1 cellular context compared by ENCODE assay signal in the genomic region with DNA sequence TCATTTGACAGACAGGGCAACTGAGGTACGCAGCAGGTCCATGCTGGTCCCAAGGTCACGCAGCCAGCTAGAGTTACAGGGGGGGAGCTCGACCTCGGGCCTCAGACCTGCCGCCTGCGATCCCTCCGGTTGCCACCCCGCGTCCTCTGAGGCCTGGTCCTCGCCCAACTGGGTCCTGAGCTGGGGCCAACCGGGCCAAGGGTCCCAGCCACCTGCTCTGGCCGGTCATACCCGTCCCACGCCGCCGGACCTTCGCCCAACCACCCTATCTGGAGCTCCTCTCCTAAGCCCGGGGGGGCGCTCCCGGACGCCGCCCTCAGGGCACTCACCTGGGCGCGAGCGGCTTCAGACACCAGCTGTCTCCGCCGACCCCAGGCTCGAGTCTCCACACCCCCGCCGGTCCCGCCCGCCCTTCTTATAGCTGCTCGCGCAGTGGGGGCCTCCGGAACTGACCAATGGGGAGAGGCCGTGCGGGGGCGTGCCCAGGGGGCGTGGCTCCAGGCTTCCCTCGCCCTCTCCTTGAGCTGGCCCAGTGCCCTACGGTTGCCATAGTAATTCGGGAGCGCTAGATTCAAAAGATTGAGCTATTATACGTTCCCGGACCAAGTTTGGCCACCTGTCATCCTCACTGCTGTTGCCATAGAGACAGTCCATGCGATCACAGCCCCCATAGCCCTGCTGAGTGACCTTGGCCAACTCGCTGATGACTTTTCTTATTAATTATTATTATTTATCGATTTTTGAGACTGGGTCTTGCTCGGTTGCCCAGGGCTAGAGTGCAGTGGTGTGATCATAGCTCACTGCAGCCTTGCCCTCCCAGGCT.
TF ChIP-seq lines count a peak whose summit lies in the region.

A gene with protein sequence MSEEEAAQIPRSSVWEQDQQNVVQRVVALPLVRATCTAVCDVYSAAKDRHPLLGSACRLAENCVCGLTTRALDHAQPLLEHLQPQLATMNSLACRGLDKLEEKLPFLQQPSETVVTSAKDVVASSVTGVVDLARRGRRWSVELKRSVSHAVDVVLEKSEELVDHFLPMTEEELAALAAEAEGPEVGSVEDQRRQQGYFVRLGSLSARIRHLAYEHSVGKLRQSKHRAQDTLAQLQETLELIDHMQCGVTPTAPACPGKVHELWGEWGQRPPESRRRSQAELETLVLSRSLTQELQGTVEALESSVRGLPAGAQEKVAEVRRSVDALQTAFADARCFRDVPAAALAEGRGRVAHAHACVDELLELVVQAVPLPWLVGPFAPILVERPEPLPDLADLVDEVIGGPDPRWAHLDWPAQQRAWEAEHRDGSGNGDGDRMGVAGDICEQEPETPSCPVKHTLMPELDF (minus strand): TSS at position 389 of the 823 bp plus-strand sequence. CDS start 1,150 bp downstream, outside the sequence.

TF ChIP-seq in K562, 482 proteins besides CTCF, POLR2A, EP300 and RAD21 (continued from another document and continues in another):
- TF ChIP-seq ZNF639 (CRISPR knock-in tag; conservative IDR thresholded peaks at IDR 0.05 in 1 of 2, IDR thresholded peaks at IDR 0.05 in 1 of 2): no peak
- TF ChIP-seq ZNF239 (CRISPR knock-in tag; IDR thresholded peaks at IDR 0.05): no peak
- no peak for TF ChIP-seq SLC30A9 (CRISPR knock-in tag; IDR thresholded peaks at IDR 0.05)
- TF ChIP-seq SMAD3 (CRISPR knock-in tag; conservative IDR thresholded peaks at IDR 0.05): no peak
- TF ChIP-seq KDM5B (IDR thresholded peaks at IDR 0.05; ENCODE audit: insufficient replicate concordance, low read depth, low read length): no peak
- TF ChIP-seq SMARCC2 (IDR thresholded peaks at IDR 0.05; ENCODE audit: low read depth): no peak
- peak; percentile 63; the same call in 1 of the 2 replicates for TF ChIP-seq FOXJ2 (tag; IDR thresholded peaks at IDR 0.05)
- TF ChIP-seq, protein P1, sequence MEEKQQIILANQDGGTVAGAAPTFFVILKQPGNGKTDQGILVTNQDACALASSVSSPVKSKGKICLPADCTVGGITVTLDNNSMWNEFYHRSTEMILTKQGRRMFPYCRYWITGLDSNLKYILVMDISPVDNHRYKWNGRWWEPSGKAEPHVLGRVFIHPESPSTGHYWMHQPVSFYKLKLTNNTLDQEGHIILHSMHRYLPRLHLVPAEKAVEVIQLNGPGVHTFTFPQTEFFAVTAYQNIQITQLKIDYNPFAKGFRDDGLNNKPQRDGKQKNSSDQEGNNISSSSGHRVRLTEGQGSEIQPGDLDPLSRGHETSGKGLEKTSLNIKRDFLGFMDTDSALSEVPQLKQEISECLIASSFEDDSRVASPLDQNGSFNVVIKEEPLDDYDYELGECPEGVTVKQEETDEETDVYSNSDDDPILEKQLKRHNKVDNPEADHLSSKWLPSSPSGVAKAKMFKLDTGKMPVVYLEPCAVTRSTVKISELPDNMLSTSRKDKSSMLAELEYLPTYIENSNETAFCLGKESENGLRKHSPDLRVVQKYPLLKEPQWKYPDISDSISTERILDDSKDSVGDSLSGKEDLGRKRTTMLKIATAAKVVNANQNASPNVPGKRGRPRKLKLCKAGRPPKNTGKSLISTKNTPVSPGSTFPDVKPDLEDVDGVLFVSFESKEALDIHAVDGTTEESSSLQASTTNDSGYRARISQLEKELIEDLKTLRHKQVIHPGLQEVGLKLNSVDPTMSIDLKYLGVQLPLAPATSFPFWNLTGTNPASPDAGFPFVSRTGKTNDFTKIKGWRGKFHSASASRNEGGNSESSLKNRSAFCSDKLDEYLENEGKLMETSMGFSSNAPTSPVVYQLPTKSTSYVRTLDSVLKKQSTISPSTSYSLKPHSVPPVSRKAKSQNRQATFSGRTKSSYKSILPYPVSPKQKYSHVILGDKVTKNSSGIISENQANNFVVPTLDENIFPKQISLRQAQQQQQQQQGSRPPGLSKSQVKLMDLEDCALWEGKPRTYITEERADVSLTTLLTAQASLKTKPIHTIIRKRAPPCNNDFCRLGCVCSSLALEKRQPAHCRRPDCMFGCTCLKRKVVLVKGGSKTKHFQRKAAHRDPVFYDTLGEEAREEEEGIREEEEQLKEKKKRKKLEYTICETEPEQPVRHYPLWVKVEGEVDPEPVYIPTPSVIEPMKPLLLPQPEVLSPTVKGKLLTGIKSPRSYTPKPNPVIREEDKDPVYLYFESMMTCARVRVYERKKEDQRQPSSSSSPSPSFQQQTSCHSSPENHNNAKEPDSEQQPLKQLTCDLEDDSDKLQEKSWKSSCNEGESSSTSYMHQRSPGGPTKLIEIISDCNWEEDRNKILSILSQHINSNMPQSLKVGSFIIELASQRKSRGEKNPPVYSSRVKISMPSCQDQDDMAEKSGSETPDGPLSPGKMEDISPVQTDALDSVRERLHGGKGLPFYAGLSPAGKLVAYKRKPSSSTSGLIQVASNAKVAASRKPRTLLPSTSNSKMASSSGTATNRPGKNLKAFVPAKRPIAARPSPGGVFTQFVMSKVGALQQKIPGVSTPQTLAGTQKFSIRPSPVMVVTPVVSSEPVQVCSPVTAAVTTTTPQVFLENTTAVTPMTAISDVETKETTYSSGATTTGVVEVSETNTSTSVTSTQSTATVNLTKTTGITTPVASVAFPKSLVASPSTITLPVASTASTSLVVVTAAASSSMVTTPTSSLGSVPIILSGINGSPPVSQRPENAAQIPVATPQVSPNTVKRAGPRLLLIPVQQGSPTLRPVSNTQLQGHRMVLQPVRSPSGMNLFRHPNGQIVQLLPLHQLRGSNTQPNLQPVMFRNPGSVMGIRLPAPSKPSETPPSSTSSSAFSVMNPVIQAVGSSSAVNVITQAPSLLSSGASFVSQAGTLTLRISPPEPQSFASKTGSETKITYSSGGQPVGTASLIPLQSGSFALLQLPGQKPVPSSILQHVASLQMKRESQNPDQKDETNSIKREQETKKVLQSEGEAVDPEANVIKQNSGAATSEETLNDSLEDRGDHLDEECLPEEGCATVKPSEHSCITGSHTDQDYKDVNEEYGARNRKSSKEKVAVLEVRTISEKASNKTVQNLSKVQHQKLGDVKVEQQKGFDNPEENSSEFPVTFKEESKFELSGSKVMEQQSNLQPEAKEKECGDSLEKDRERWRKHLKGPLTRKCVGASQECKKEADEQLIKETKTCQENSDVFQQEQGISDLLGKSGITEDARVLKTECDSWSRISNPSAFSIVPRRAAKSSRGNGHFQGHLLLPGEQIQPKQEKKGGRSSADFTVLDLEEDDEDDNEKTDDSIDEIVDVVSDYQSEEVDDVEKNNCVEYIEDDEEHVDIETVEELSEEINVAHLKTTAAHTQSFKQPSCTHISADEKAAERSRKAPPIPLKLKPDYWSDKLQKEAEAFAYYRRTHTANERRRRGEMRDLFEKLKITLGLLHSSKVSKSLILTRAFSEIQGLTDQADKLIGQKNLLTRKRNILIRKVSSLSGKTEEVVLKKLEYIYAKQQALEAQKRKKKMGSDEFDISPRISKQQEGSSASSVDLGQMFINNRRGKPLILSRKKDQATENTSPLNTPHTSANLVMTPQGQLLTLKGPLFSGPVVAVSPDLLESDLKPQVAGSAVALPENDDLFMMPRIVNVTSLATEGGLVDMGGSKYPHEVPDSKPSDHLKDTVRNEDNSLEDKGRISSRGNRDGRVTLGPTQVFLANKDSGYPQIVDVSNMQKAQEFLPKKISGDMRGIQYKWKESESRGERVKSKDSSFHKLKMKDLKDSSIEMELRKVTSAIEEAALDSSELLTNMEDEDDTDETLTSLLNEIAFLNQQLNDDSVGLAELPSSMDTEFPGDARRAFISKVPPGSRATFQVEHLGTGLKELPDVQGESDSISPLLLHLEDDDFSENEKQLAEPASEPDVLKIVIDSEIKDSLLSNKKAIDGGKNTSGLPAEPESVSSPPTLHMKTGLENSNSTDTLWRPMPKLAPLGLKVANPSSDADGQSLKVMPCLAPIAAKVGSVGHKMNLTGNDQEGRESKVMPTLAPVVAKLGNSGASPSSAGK (IDR thresholded peaks at IDR 0.05): no peak
- no peak for TF ChIP-seq ARHGAP35 (IDR thresholded peaks at IDR 0.05; ENCODE audit: partially characterized antibody)
- no peak for TF ChIP-seq ATF4 (CRISPR knock-in tag; IDR thresholded peaks at IDR 0.05)
- TF ChIP-seq, protein P2, sequence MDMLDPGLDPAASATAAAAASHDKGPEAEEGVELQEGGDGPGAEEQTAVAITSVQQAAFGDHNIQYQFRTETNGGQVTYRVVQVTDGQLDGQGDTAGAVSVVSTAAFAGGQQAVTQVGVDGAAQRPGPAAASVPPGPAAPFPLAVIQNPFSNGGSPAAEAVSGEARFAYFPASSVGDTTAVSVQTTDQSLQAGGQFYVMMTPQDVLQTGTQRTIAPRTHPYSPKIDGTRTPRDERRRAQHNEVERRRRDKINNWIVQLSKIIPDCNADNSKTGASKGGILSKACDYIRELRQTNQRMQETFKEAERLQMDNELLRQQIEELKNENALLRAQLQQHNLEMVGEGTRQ (CRISPR knock-in tag; IDR thresholded peaks at IDR 0.05): 0 out of 2 replicates have a peak, but pooled peaks have one; percentile 15
- TF ChIP-seq XRCC4 (IDR thresholded peaks at IDR 0.05; ENCODE audit: extremely low read depth, insufficient read depth, insufficient read length): no peak
- TF ChIP-seq, protein P3, sequence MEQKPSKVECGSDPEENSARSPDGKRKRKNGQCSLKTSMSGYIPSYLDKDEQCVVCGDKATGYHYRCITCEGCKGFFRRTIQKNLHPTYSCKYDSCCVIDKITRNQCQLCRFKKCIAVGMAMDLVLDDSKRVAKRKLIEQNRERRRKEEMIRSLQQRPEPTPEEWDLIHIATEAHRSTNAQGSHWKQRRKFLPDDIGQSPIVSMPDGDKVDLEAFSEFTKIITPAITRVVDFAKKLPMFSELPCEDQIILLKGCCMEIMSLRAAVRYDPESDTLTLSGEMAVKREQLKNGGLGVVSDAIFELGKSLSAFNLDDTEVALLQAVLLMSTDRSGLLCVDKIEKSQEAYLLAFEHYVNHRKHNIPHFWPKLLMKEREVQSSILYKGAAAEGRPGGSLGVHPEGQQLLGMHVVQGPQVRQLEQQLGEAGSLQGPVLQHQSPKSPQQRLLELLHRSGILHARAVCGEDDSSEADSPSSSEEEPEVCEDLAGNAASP (IDR thresholded peaks at IDR 0.05): no peak
- no peak for TF ChIP-seq CHD1 (IDR thresholded peaks at IDR 0.05; ENCODE audit: low read length)
- TF ChIP-seq, protein P4, sequence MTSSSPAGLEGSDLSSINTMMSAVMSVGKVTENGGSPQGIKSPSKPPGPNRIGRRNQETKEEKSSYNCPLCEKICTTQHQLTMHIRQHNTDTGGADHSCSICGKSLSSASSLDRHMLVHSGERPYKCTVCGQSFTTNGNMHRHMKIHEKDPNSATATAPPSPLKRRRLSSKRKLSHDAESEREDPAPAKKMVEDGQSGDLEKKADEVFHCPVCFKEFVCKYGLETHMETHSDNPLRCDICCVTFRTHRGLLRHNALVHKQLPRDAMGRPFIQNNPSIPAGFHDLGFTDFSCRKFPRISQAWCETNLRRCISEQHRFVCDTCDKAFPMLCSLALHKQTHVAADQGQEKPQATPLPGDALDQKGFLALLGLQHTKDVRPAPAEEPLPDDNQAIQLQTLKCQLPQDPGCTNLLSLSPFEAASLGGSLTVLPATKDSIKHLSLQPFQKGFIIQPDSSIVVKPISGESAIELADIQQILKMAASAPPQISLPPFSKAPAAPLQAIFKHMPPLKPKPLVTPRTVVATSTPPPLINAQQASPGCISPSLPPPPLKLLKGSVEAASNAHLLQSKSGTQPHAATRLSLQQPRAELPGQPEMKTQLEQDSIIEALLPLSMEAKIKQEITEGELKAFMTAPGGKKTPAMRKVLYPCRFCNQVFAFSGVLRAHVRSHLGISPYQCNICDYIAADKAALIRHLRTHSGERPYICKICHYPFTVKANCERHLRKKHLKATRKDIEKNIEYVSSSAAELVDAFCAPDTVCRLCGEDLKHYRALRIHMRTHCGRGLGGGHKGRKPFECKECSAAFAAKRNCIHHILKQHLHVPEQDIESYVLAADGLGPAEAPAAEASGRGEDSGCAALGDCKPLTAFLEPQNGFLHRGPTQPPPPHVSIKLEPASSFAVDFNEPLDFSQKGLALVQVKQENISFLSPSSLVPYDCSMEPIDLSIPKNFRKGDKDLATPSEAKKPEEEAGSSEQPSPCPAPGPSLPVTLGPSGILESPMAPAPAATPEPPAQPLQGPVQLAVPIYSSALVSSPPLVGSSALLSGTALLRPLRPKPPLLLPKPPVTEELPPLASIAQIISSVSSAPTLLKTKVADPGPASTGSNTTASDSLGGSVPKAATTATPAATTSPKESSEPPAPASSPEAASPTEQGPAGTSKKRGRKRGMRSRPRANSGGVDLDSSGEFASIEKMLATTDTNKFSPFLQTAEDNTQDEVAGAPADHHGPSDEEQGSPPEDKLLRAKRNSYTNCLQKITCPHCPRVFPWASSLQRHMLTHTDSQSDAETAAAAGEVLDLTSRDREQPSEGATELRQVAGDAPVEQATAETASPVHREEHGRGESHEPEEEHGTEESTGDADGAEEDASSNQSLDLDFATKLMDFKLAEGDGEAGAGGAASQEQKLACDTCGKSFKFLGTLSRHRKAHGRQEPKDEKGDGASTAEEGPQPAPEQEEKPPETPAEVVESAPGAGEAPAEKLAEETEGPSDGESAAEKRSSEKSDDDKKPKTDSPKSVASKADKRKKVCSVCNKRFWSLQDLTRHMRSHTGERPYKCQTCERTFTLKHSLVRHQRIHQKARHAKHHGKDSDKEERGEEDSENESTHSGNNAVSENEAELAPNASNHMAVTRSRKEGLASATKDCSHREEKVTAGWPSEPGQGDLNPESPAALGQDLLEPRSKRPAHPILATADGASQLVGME (CRISPR knock-in tag; IDR thresholded peaks at IDR 0.05): no peak
- no peak for TF ChIP-seq TAF9B (IDR thresholded peaks at IDR 0.05; ENCODE audit: partially characterized antibody)
